Comparison of ENCODE assay signal across 8 cellular contexts in the genomic region with DNA sequence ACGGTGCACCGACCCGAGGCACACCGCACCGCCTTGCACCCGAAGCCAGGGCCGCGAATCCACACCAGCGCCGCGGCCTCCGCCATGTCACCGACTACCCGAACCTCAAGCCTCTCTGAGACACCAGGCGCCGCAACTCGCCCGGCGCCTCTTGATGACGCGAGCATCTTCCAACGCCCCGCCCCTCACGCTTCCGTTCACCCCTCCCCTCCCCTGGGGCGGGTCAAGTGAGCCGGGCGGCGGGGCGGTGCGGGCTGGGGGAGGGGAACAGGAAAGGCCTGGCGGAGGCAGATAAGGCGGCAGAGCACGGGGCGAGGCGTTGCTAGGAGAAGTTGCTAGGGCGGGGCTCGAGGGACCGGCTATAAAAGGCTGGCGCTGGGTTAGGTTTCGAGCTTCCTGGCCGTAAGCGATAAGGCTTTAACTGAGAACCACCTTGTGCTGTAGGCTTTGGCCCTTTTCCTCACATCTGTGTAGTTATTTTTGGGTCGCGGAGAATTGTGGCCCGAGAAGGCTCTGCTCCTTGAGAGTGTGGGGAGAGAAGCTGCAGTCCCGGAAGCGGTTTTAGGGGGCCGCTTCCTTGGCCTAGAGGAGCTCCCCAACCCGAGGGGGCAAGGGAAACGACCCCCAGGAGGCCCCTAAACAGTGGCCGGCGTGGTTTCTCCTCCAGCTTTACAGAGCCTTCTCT. TPM values are rescaled to one million over a fixed set of nuclear protein-coding genes. Genes with fewer than 3 reads are reported as not detected.
DNase-seq lines count a peak whose midpoint lies in the region; ATAC-seq and TF ChIP-seq lines count a peak whose summit lies in the region.

A gene (minus strand): TSS at position 117 of the 685 bp plus-strand sequence. CDS start 31 bp downstream, at position 86.

- no peak for TF ChIP-seq CTCF in LNCaP clone FGC (IDR thresholded peaks at IDR 0.05; ENCODE audit: control insufficient read depth, extremely low read depth, insufficient read depth)
- TF ChIP-seq CTCF in RWPE1 (conservative IDR thresholded peaks at IDR 0.05; ENCODE audit: low read depth) = no peak
- no peak for TF ChIP-seq CTCF in fibroblast of mammary gland (conservative IDR thresholded peaks at IDR 0.05; ENCODE audit: control insufficient read depth, insufficient read depth, low read depth, low read length)
- no peak for TF ChIP-seq CTCF in natural killer cell (IDR thresholded peaks at IDR 0.05)

- peak; percentile 96 for ATAC-seq in activated T-helper 17 cell treated with anti-CD3 and anti-CD28 coated beads, Interleukin-2, amount 50 U/mL, for 72 hours (replicated peaks)
- ATAC-seq in natural killer cell = peak; percentile 83 to 97 (median 87)

- peaks cover 49% of the 10 kb centered on the region for H3K36me3 Mint-ChIP-seq in activated T-helper 17 cell treated with anti-CD3 and anti-CD28 coated beads, Interleukin-2, amount 50 U/mL, for 72 hours (ENCODE audit: low read depth)
- H3K36me3 Mint-ChIP-seq in natural killer cell = no peaks in the 10 kb centered on the region

- H3K9me3 Mint-ChIP-seq in activated T-helper 17 cell treated with anti-CD3 and anti-CD28 coated beads, Interleukin-2, amount 50 U/mL, for 72 hours = no peaks in the 10 kb centered on the region
- H3K9me3 Mint-ChIP-seq in natural killer cell = no peaks in the 10 kb centered on the region

- CTCF ChIA-PET in RWPE1 (lab: Yijun Ruan, JAX) = interaction anchor here (0.6 to 3.5 kb wide), 8 partner anchors 12 to 598 kb away, joined by 3 to 25 read pairs (median 3); a partner anchor contains a TSS

- peaks cover 43% of the 10 kb centered on the region for H3K4me1 Mint-ChIP-seq in activated T-helper 17 cell treated with anti-CD3 and anti-CD28 coated beads, Interleukin-2, amount 50 U/mL, for 72 hours
- peaks cover 63 to 64% of the 10 kb centered on the region in 2 donors for H3K4me1 Mint-ChIP-seq in natural killer cell

- DNase-seq in Daoy (ENCODE audit: low read depth) (peak; percentile 99), GOT3 (lab: John Stamatoyannopoulos, UW) (peak; percentile 98), LNCaP clone FGC (ENCODE audit: low read depth) (peak; percentile 95), RWPE1 (ENCODE audit: low spot score) (peak; percentile 100), fibroblast of mammary gland (ENCODE audit: low read depth) (peak; percentile 97), natural killer cell (peak; percentile 99)
- DNase-seq in stimulated activated naive CD4-positive, alpha-beta T cell treated with Interleukin-2 at 50 U/mL for 16 hours (lab: John Stamatoyannopoulos, UW) = peak; percentile 99

- intact Hi-C loops in natural killer cell (cut with micrococcal nuclease) = loop anchor here (1.0 to 10.0 kb wide), 7 partner anchors 21 to 665 kb away; a partner anchor contains a TSS

- peak within 1 kb of the TSS; percentile 81 for H3K27ac ChIP-seq in RWPE1

- H3K4me3 ChIP-seq in LNCaP clone FGC (ENCODE audit: low read depth, low read length) (peak within 1 kb of the TSS; percentile 98), fibroblast of mammary gland (ENCODE audit: control insufficient read depth, low read depth, low read length) (peak within 1 kb of the TSS; percentile 99)

- POLR2A ChIA-PET in RWPE1 (lab: Yijun Ruan, JAX; ENCODE audit: low non-redundant PET) = interaction anchor here (0.5 to 1.0 kb wide), 5 partner anchors 63 to 121 kb away, joined by 3 to 6 read pairs (median 4); a partner anchor contains a TSS

- peak within 1 kb of the TSS; percentile 98 for H3K27ac Mint-ChIP-seq in activated T-helper 17 cell treated with anti-CD3 and anti-CD28 coated beads, Interleukin-2, amount 50 U/mL, for 72 hours
- peak within 1 kb of the TSS; percentile 96 to 100 for H3K27ac Mint-ChIP-seq in natural killer cell

- H3K4me3 Mint-ChIP-seq in activated T-helper 17 cell treated with anti-CD3 and anti-CD28 coated beads, Interleukin-2, amount 50 U/mL, for 72 hours = peak within 1 kb of the TSS; percentile 94
- peak within 1 kb of the TSS; percentile 100 for H3K4me3 Mint-ChIP-seq in natural killer cell

- H3K27me3 Mint-ChIP-seq in activated T-helper 17 cell treated with anti-CD3 and anti-CD28 coated beads, Interleukin-2, amount 50 U/mL, for 72 hours = no peaks in the 10 kb centered on the region
- no peaks in the 10 kb centered on the region for H3K27me3 Mint-ChIP-seq in natural killer cell (ENCODE audit: low read depth in 2 of 2)

RNA-seq across cellular contexts. Expression of the gene that starts here (rescaled TPM):
- total RNA-seq in Daoy (2014; rRNA removed; shearing (Covaris generic)) = 21.0 and 22.5 TPM in 2 replicates
- 10 to 100 TPM; 16.1 to 18.0 TPM for total RNA-seq in activated T-helper 17 cell treated with anti-CD3 and anti-CD28 coated beads, Interleukin-2, amount 50 U/mL, for 72 hours
- total RNA-seq in natural killer cell = 10 to 100 TPM; 52.5 to 62.7 (median 53.6) TPM

Comparison
In these comparisons a context has a peak if more than half of its experiments do, and no peak if none do; other contexts are left out.
1. Peak in every context shown above with its lines: DNase-seq, ATAC-seq, H3K4me3 ChIP-seq and H3K27ac ChIP-seq.